ENCODE assay signal across 1 cellular context in the genomic region with DNA sequence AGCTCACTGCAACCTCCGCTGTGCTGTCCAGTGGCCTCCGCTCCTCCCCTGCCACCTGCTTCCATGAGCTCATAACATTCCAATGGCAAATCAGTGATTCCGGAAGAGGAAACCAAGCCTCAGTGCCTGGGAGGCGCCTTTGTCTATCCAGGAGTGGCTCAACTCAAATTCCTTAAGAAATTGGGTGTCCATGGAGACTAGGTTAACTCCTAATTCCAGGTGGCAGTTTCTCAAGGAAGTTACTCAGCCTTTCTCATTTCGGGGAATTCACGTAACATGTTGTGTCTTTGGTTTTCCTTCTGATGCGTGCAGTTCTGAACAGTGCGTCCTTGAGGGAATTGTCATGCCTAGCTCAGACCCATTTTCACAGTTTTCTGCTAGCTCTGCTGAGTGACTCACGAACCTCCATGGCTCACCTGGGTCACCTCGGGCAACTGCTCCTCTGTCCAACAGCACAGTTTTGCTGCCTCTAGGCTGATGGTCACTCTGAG.
TF ChIP-seq lines count a peak whose summit lies in the region.

No MANE protein-coding gene starts in this region.

TF ChIP-seq in H1, 55 proteins besides CTCF, POLR2A, EP300 and RAD21:
- TF ChIP-seq HDAC6 (IDR thresholded peaks at IDR 0.05; ENCODE audit: low read depth, low read length) (no peak), SP2 (IDR thresholded peaks at IDR 0.05; ENCODE audit: low read length) (no peak)
